1 cellular context compared by ENCODE assay signal in genomic region chr10:12350925-12351324, GRCh38.
TF ChIP-seq lines count a peak whose summit lies in the region.

No MANE protein-coding gene starts in this region.

TF ChIP-seq in SK-N-SH, 30 proteins besides CTCF, POLR2A, EP300 and RAD21 (continued from another document):
- TF ChIP-seq USF1 (IDR thresholded peaks at IDR 0.05; ENCODE audit: borderline replicate concordance, low read depth) (no peak), ELF1 (IDR thresholded peaks at IDR 0.05) (no peak), NFIC (IDR thresholded peaks at IDR 0.05; ENCODE audit: borderline replicate concordance) (no peak), TCF12 (IDR thresholded peaks at IDR 0.05) (no peak), MEF2A (IDR thresholded peaks at IDR 0.05; ENCODE audit: borderline replicate concordance, low read depth) (no peak), RXRA (IDR thresholded peaks at IDR 0.05; ENCODE audit: borderline replicate concordance, low read depth) (no peak), NRF1 (IDR thresholded peaks at IDR 0.05; ENCODE audit: low read depth, low read length) (no peak), RFX5 (IDR thresholded peaks at IDR 0.05; ENCODE audit: low read length) (no peak), ZBTB33 (IDR thresholded peaks at IDR 0.05; ENCODE audit: borderline replicate concordance, low read depth) (no peak), PBX3 (IDR thresholded peaks at IDR 0.05) (no peak), CHD2 (IDR thresholded peaks at IDR 0.05; ENCODE audit: low read length, partially characterized antibody) (no peak), FOXJ3 (CRISPR knock-in tag; IDR thresholded peaks at IDR 0.05) (no peak), MAX (IDR thresholded peaks at IDR 0.05; ENCODE audit: low read depth) (no peak)
